Comparison of ENCODE assay signal across 8 cellular contexts in the genomic region with DNA sequence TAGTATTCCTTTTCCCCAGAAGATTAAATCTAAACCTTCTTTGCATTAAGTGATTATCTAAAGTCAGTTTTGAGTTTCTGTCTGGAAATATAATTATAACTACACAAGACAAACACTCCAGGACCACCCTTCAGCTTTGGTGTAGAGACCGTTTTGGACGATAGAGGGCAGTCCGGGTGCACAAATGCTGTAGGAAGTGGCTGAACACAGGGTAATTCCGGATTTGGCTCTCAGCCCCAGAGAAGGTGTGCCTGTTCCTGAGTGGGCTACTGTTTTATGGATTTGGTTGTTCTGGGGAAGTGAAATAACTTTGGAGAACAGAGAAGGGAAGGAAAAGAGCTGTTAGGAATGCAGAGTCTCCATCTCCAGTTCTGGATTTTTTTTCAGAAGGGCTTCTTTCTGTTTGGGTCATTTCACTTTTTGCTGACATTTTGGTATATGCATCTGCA. TPM values are rescaled to one million over a fixed set of nuclear protein-coding genes. Genes with fewer than 3 reads are reported as not detected.
DNase-seq lines count a peak whose midpoint lies in the region; ATAC-seq and TF ChIP-seq lines count a peak whose summit lies in the region.

No MANE protein-coding gene starts in this region.

- H3K4me1 ChIP-seq in fibroblast of lung (ENCODE audit: control insufficient read depth, extremely low read depth, insufficient read depth, low read length): no peaks in the 10 kb centered on the region
- H3K4me1 ChIP-seq in parathyroid adenoma: no peaks in the 10 kb centered on the region

- H3K27me3 ChIP-seq in fibroblast of lung (ENCODE audit: control insufficient read depth, insufficient read depth, low read length) (no peaks in the 10 kb centered on the region), parathyroid adenoma (ENCODE audit: control insufficient read depth, insufficient read depth, low read length) (no peaks in the 10 kb centered on the region)

- no peaks in the 10 kb centered on the region for H3K79me2 ChIP-seq in fibroblast of lung (ENCODE audit: control insufficient read depth, insufficient read depth, low read length)
- H3K79me2 ChIP-seq in parathyroid adenoma: no peaks in the 10 kb centered on the region

- H3K9me3 ChIP-seq in fibroblast of lung (ENCODE audit: control insufficient read depth, insufficient read depth, low read depth, low read length): no peaks in the 10 kb centered on the region
- no peaks in the 10 kb centered on the region for H3K9me3 ChIP-seq in parathyroid adenoma (ENCODE audit: control insufficient read depth, low read length)

- H3K4me3 ChIP-seq in fibroblast of lung (replicated peaks in 1 of 4; ENCODE audit: control extremely low read depth in 1 of 4, insufficient read depth in 1 of 4, low read depth in 3 of 4, low read length in 4 of 4): no peak overlapping the region
- no peak overlapping the region for H3K4me3 ChIP-seq in parathyroid adenoma (ENCODE audit: low read depth, low read length)

- H3K9ac ChIP-seq in fibroblast of lung (ENCODE audit: insufficient read depth, low read length): no peak overlapping the region
- H3K9ac ChIP-seq in parathyroid adenoma: no peak overlapping the region

- H2AFZ ChIP-seq in fibroblast of lung (ENCODE audit: low read length) (no peak overlapping the region), parathyroid adenoma (no peak overlapping the region)

- H3K4me2 ChIP-seq in fibroblast of lung (ENCODE audit: extremely low read depth, insufficient read depth, low read length): no peak overlapping the region
- no peak overlapping the region for H3K4me2 ChIP-seq in parathyroid adenoma (ENCODE audit: low read length)

- H4K20me1 ChIP-seq in fibroblast of lung (ENCODE audit: control insufficient read depth, extremely low read depth, insufficient read depth, low read length): no peaks in the 10 kb centered on the region

- DNase-seq in DMS53 (lab: John Stamatoyannopoulos, UW): peak; percentile 57
- peak; percentile 9 for DNase-seq in NOMO-1 treated with dmso at 0.1 percent for 144 hours (lab: John Stamatoyannopoulos, UW; ENCODE audit: unreplicated experiment)
- peak; percentile 45 for DNase-seq in activated T-cell treated with anti-CD3 and anti-CD28 coated beads for 4 hours
- peak; percentile 30 to 47 for DNase-seq in fibroblast of lung (ENCODE audit: low read depth in 2 of 2)
- DNase-seq in foreskin melanocyte: no peak

- no peak overlapping the region for H3K27ac ChIP-seq in fibroblast of lung (ENCODE audit: insufficient read depth, low read length)
- no peak overlapping the region for H3K27ac ChIP-seq in parathyroid adenoma

- ATAC-seq in GM19463 (IDR thresholded peaks at IDR 0.05; ENCODE audit: unreplicated experiment) (peak; percentile 90), HG03520 (IDR thresholded peaks at IDR 0.05; ENCODE audit: unreplicated experiment) (peak; percentile 94)

- H3K36me3 ChIP-seq in fibroblast of lung (ENCODE audit: control insufficient read depth, insufficient read depth, low read length): peaks cover 2% of the 10 kb centered on the region
- H3K36me3 ChIP-seq in parathyroid adenoma (ENCODE audit: control insufficient read depth, insufficient read depth, low read length): no peaks in the 10 kb centered on the region

- TF ChIP-seq CTCF in fibroblast of lung (conservative IDR thresholded peaks at IDR 0.05 in 1 of 2, IDR thresholded peaks at IDR 0.05 in 1 of 2; ENCODE audit: low read depth in 1 of 2, low read length in 2 of 2) (peak; percentile 72 to 91), parathyroid adenoma (IDR thresholded peaks at IDR 0.05) (peak; percentile 39)

RNA-seq across cellular contexts. Expression of gene EXT2, which starts 14.8 kb away (rescaled TPM):
- 133 and 177 TPM in 2 replicates for total RNA-seq in fibroblast of lung
- polyA plus RNA-seq in fibroblast of lung: 111 and 114 TPM in 2 replicates
- polyA plus RNA-seq in fibroblast of lung (2012): 73.8 and 78.7 TPM in 2 replicates
- polyA minus RNA-seq in fibroblast of lung (ENCODE audit: low replicate concordance): 147 and 153 TPM in 2 replicates

RNA-seq across cellular contexts. Expression of gene ACCS, which starts 44.2 kb away (rescaled TPM):
- 8.2 and 14.2 TPM in 2 replicates for total RNA-seq in fibroblast of lung
- polyA plus RNA-seq in fibroblast of lung: 3.6 and 13.7 TPM in 2 replicates
- polyA plus RNA-seq in fibroblast of lung (2012): 3.6 and 9.2 TPM in 2 replicates
- polyA minus RNA-seq in fibroblast of lung (ENCODE audit: low replicate concordance): 3.3 and 27.0 TPM in 2 replicates
